26 cellular contexts compared by ENCODE assay signal in the genomic region with DNA sequence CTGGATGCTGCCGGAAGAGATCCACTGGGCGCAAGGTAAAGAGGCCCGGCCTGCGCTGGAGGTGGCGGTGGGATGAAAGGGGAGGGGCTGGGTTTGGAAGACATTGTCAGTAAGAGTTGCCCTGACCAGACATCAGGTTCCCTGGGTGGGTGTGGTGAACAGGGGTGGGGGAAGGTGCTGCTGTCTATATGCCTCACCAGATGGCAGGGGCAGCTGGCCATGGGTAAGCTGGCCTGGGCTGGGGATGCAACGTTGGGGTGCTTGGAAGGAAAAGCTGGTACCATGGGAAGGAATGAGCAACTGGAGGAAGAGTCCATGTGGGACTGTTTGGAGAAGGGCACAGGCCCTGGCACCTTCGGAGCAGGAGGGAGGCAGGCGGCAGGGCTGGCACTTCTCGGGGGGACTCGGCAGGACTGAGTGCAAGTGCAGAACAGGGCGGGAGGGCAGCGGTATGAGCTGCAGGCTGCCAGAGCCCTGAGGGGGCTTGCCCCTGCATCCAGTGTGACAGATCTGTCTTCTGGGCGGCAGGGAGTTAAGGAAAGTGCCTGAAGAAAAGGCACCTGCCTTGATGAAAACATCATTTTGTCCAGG.
"Had no signal": no experiment of that assay in that cellular context is flagged by ENCODE, and none has a peak within 500 bp of the region (broad histone marks: within the 10 kb centered on the region; RNA-seq: fewer than 3 reads in every experiment).

No MANE protein-coding gene starts in this region.

- H3K27me3 ChIP-seq: adrenal gland, breast epithelium, MG63 had no signal

- H3K9ac ChIP-seq: KMS-11 had no signal

- H3K27ac Mint-ChIP-seq: activated CD4-positive, alpha-beta memory T cell treated with anti-CD3 and anti-CD28 coated beads, Interleukin-2, amount 10 ng/mL, durations not matched to agents 7 days and 5 days; activated naive CD8-positive, alpha-beta T cell treated with anti-CD3 and anti-CD28 coated beads, Interleukin-2, amount 10 ng/mL, durations not matched to agents 7 days and 5 days; activated T-helper 2 cell treated with anti-CD3 and anti-CD28 coated beads, Interferon-gamma antibody, Interleukin-2, Interleukin-4, amounts not matched to agents 10 μg/mL and 5 μg/mL and 100 μg/mL, durations not matched to agents 14 hours and 24 hours and 36 hours; T-cell had no signal

- H3K36me3 Mint-ChIP-seq: activated naive CD8-positive, alpha-beta T cell treated with anti-CD3 and anti-CD28 coated beads, Interleukin-2, amount 10 ng/mL, durations not matched to agents 7 days and 5 days; T-cell had no signal

- H3K4me3 Mint-ChIP-seq: activated CD4-positive, alpha-beta memory T cell treated with anti-CD3 and anti-CD28 coated beads, Interleukin-2, amount 10 ng/mL, durations not matched to agents 7 days and 5 days; activated naive CD8-positive, alpha-beta T cell treated with anti-CD3 and anti-CD28 coated beads, Interleukin-2, amount 10 ng/mL, durations not matched to agents 7 days and 5 days; T-cell had no signal

- H3K9me3 ChIP-seq: adrenal gland, breast epithelium, MG63 had no signal

- H3K27ac ChIP-seq: adrenal gland, breast epithelium, KMS-11, SK-N-MC had no signal

- ATAC-seq: T-cell had no signal

- H3K4me1 ChIP-seq: adrenal gland, breast epithelium had no signal

- H3K36me3 ChIP-seq: adrenal gland, breast epithelium, MG63 had no signal

- H3K9me3 Mint-ChIP-seq: activated CD4-positive, alpha-beta memory T cell treated with anti-CD3 and anti-CD28 coated beads, Interleukin-2, amount 10 ng/mL, durations not matched to agents 7 days and 5 days; activated naive CD8-positive, alpha-beta T cell treated with anti-CD3 and anti-CD28 coated beads, Interleukin-2, amount 10 ng/mL, durations not matched to agents 7 days and 5 days; activated T-helper 2 cell treated with anti-CD3 and anti-CD28 coated beads, Interferon-gamma antibody, Interleukin-2, Interleukin-4, amounts not matched to agents 10 μg/mL and 5 μg/mL and 100 μg/mL, durations not matched to agents 14 hours and 24 hours and 36 hours; T-cell had no signal

- H3K4me3 ChIP-seq: adrenal gland, breast epithelium, MG63, SK-N-MC had no signal

- H3K4me2 ChIP-seq: KMS-11 had no signal

- DNase-seq: activated CD4-positive, alpha-beta memory T cell treated with anti-CD3 and anti-CD28 coated beads, Interleukin-2, amount 10 ng/mL, durations not matched to agents 7 days and 5 days; activated CD4-positive, alpha-beta T cell treated with anti-CD3 and anti-CD28 coated beads, Interleukin-2, amount 50 U/mL, for 1 hour; activated CD4-positive, CD25-positive, alpha-beta regulatory T cell; activated gamma-delta T cell treated with Interleukin-2 at 50 U/mL for 16 hours; activated naive CD4-positive, alpha-beta T cell treated with anti-CD3 and anti-CD28 coated beads, Interleukin-2, amount 50 U/mL, for 16 hours; activated naive CD8-positive, alpha-beta T cell treated with anti-CD3 and anti-CD28 coated beads, Interleukin-2, amount 10 ng/mL, durations not matched to agents 7 days and 5 days; activated T-cell treated with anti-CD3 and anti-CD28 coated beads for 4 hours; activated T-cell treated with anti-CD3 and anti-CD28 coated beads, Interleukin-2, amount 50 U/mL, for 48 hours; adrenal gland; caudate nucleus; MG63; MV-4-11; NCI-H1092 treated with DMSO at 0.1 percent for 48 hours; NCI-H1417 treated with DMSO at 0.1 percent for 48 hours; NCI-H1694; NCI-H2029; NCI-H2107; NCI-H510A treated with DMSO at 0.1 percent for 48 hours; NCI-H748 treated with DMSO at 0.1 percent for 48 hours; T-cell; T-helper 2 cell; T1000 had no signal
